Comparison of ENCODE assay signal across 1 cellular context in the genomic region with DNA sequence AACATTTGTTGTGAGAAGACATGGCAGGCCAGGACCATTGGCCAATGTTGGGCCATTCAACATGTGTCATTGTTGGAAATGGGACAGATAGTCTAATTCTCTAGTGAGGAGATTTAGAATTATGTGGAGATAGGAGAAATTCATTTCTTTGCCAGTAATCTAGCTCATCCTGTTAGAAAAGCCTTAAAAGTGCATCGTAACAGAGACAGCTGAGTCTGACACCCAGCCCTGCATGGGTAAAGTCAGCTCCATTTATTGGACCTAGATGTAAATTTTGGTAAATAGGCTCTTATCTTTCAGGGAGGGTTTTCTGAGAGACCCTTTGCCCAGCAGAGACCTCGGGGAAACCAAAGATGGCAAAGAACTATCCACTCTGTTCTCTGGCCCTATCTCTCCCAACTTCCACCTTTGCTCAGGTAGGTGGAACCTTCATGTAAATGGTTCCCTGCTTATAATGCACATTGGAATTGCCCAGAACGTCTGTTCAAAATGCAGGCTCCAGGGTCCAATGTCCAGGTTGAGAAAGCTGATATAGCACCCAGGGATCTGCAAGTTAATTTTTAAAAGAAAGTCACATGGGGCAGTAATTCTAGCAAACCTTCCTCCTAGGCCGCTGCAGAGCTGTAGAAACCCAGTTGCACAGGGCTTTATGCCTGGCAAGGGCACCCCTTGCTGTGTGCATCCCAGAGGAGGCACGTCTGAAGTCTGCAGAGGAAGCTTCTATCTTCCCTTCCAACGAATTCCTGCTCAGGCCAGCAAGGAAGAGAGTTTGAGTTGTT.
TF ChIP-seq lines count a peak whose summit lies in the region.

No MANE protein-coding gene starts in this region.

TF ChIP-seq in HepG2, 621 proteins besides CTCF, POLR2A, EP300 and RAD21 (continued from another document):
- TF ChIP-seq, protein P1, sequence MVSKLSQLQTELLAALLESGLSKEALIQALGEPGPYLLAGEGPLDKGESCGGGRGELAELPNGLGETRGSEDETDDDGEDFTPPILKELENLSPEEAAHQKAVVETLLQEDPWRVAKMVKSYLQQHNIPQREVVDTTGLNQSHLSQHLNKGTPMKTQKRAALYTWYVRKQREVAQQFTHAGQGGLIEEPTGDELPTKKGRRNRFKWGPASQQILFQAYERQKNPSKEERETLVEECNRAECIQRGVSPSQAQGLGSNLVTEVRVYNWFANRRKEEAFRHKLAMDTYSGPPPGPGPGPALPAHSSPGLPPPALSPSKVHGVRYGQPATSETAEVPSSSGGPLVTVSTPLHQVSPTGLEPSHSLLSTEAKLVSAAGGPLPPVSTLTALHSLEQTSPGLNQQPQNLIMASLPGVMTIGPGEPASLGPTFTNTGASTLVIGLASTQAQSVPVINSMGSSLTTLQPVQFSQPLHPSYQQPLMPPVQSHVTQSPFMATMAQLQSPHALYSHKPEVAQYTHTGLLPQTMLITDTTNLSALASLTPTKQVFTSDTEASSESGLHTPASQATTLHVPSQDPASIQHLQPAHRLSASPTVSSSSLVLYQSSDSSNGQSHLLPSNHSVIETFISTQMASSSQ (IDR thresholded peaks at IDR 0.05; ENCODE audit: low read depth): peak; percentile 92
- TF ChIP-seq, protein P1 (CRISPR knock-in tag; IDR thresholded peaks at IDR 0.05; ENCODE audit: borderline replicate concordance): peak; percentile 94; the same call in 1 of the 2 replicates
- TF ChIP-seq PAF1 (CRISPR knock-in tag; IDR thresholded peaks at IDR 0.05) (no peak), TBP (CRISPR knock-in tag; IDR thresholded peaks at IDR 0.05) (no peak), ZNF749 (CRISPR knock-in tag; IDR thresholded peaks at IDR 0.05; ENCODE audit: borderline replicate concordance) (no peak), ZNF329 (CRISPR knock-in tag; IDR thresholded peaks at IDR 0.05; ENCODE audit: low read depth) (no peak), KDM4B (CRISPR knock-in tag; IDR thresholded peaks at IDR 0.05) (no peak; the same call in 1 of the 2 replicates)
